Comparison of ENCODE assay signal across 8 cellular contexts in genomic region chr1:15850450-15851079, GRCh38. TPM values are rescaled to one million over a fixed set of nuclear protein-coding genes. Genes with fewer than 3 reads are reported as not detected.
DNase-seq lines count a peak whose midpoint lies in the region; FAIRE-seq and TF ChIP-seq lines count a peak whose summit lies in the region.

No MANE protein-coding gene starts in this region.

- H4K5ac ChIP-seq in H1 (ENCODE audit: insufficient read length, low read depth, low read length) = no peak overlapping the region

- intact Hi-C loops in Caco-2 (cut with micrococcal nuclease; ENCODE audit: unreplicated experiment) (loop anchor here (2.0 kb wide), 1 partner anchor 50 kb away; no protein-coding TSS in a partner anchor), ovary (cut with DNase I) (no loop called here)

- no peak for DNase-seq in Caco-2
- peak; percentile 18 for DNase-seq in NCI-H146 treated with DMSO at 0.1 percent for 48 hours (lab: John Stamatoyannopoulos, UW; ENCODE audit: unreplicated experiment)
- DNase-seq in H1 (ENCODE audit: low read depth in 1 of 2, low spot score in 2 of 2) = peak in 1 of 2 experiments; percentile 23
- DNase-seq in ovary = no peak
- no peak for DNase-seq in activated CD8-positive, alpha-beta memory T cell treated with anti-CD3 and anti-CD28 coated beads, Interleukin-2, amount 50 U/mL, for 4 hours
- DNase-seq in kidney glomerular epithelial cell (lab: John Stamatoyannopoulos, UW) = no peak
- DNase-seq in stimulated activated CD8-positive, alpha-beta memory T cell treated with anti-CD3 and anti-CD28 coated beads, Interleukin-4, amount 100 ng/mL, for 48 hours = no peak
- no peak for DNase-seq in NCI-H2107 (lab: John Stamatoyannopoulos, UW)

- H3K23ac ChIP-seq in H1 (ENCODE audit: insufficient read length) = no peak overlapping the region

- no peak overlapping the region for H3K18ac ChIP-seq in H1 (ENCODE audit: extremely low read depth, low read length)

- H3K27me3 ChIP-seq in Caco-2 (replicated peaks; ENCODE audit: control insufficient read depth, insufficient read depth, low read length) (no peaks in the 10 kb centered on the region), H1 (replicated peaks in 1 of 4; ENCODE audit: control insufficient read depth in 3 of 4, extremely low read depth in 1 of 4, insufficient read depth in 3 of 4, low read length in 3 of 4) (no peaks in the 10 kb centered on the region; a peak in 1 of 7 replicates), ovary (no peaks in the 10 kb centered on the region)

- peak overlapping the region; percentile 95 for H3K27ac Mint-ChIP-seq in Caco-2 (ENCODE audit: unreplicated experiment)

- POLR2A ChIA-PET in Caco-2 (lab: Charles Lee) (interaction anchor here (1.0 to 1.2 kb wide), 2 partner anchors 16 to 19 kb away, joined by 3 to 6 read pairs; no protein-coding TSS in a partner anchor), H1 (lab: Charles Lee; ENCODE audit: partially characterized antibody) (interaction anchor here (0.6 to 6.0 kb wide), 15 partner anchors 9 to 105 kb away, joined by 3 to 87 read pairs (median 6); no protein-coding TSS in a partner anchor)

- H3K27ac ChIP-seq in H1 (ENCODE audit: low read depth, low read length) (no peak overlapping the region), ovary (peak overlapping the region in 1 of 2 donors; percentile 97)

- peak overlapping the region in 1 of 4 experiments; percentile 31; a peak in 1 of 7 replicates for H3K9ac ChIP-seq in H1 (replicated peaks in 1 of 4; ENCODE audit: extremely low read depth in 1 of 4, low read depth in 3 of 4, low read length in 3 of 4)

- H3K56ac ChIP-seq in H1 (replicated peaks; ENCODE audit: insufficient read length, low read depth, low read length) = no peak overlapping the region

- H2BK12ac ChIP-seq in H1 (ENCODE audit: low read depth, low read length) = peak overlapping the region; percentile 60; the same call in 1 of the 2 replicates

- H3K14ac ChIP-seq in H1 (ENCODE audit: insufficient read length) = no peak overlapping the region

- TF ChIP-seq EP300 in H1 (IDR thresholded peaks at IDR 0.05; ENCODE audit: borderline replicate concordance in 1 of 2, low read depth in 2 of 2, low read length in 2 of 2) (no peak), ovary (IDR thresholded peaks at IDR 0.05) (no peak)

- H3K36me3 ChIP-seq in Caco-2 (ENCODE audit: control insufficient read depth, insufficient read depth, low read length) (no peaks in the 10 kb centered on the region), H1 (ENCODE audit: control insufficient read depth in 2 of 4, insufficient read depth in 4 of 4, low read length in 3 of 4) (no peaks in the 10 kb centered on the region; a peak in 1 of 8 replicates), ovary (no peaks in the 10 kb centered on the region)

- CTCF ChIA-PET in Caco-2 (lab: Charles Lee) (interaction anchor here (1.6 kb wide), 1 partner anchor 59 kb away, joined by 4 read pairs; no protein-coding TSS in a partner anchor), H1 (lab: Charles Lee; ENCODE audit: partially characterized antibody) (interaction anchor here (0.6 to 1.3 kb wide), 4 partner anchors 12 to 74 kb away, joined by 3 to 5 read pairs (median 4); no protein-coding TSS in a partner anchor)

- H2BK15ac ChIP-seq in H1 (ENCODE audit: low read length) = no peak overlapping the region

- H2AK5ac ChIP-seq in H1 (ENCODE audit: low read depth, low read length) = peak overlapping the region; percentile 46; the same call in 1 of the 2 replicates

- no peak overlapping the region for H3K4ac ChIP-seq in H1 (replicated peaks; ENCODE audit: insufficient read length, low read depth, low read length)

- H3K79me2 ChIP-seq in H1 (ENCODE audit: control insufficient read depth in 1 of 2, insufficient read depth in 2 of 2, low read length in 2 of 2) = peaks cover 0 to 73% of the 10 kb centered on the region in 2 experiments; a peak in 3 of 4 replicates

- TF ChIP-seq RAD21 in H1 (IDR thresholded peaks at IDR 0.05 in 1 of 2, conservative IDR thresholded peaks at IDR 0.05 in 1 of 2; ENCODE audit: low read depth in 2 of 2, low read length in 2 of 2) = no peak

- H4K8ac ChIP-seq in H1 (ENCODE audit: extremely low read depth, insufficient read depth, low read length) = no peak overlapping the region

- H2AFZ ChIP-seq in H1 (ENCODE audit: low read length) = no peak overlapping the region

- H3K4me3 Mint-ChIP-seq in Caco-2 (ENCODE audit: unreplicated experiment) = peak overlapping the region; percentile 95

- TF ChIP-seq POLR2A in H1 (IDR thresholded peaks at IDR 0.05; ENCODE audit: control extremely low read depth in 1 of 2, low read depth in 2 of 2, low read length in 2 of 2) (no peak), ovary (IDR thresholded peaks at IDR 0.05) (no peak)

- no peak overlapping the region for H4K91ac ChIP-seq in H1 (replicated peaks; ENCODE audit: insufficient read length, low read length)

- no peaks in the 10 kb centered on the region for H3K9me3 ChIP-seq in Caco-2
- H3K9me3 ChIP-seq in H1 (ENCODE audit: insufficient read depth in 2 of 2, low read depth in 1 of 2, low read length in 1 of 2) = no peaks in the 10 kb centered on the region
- no peaks in the 10 kb centered on the region for H3K9me3 ChIP-seq in ovary

- H3K79me1 ChIP-seq in H1 (ENCODE audit: low read depth, low read length) = peaks cover 3% of the 10 kb centered on the region; the same call in 1 of the 2 replicates

- no peaks in the 10 kb centered on the region for H3K4me1 Mint-ChIP-seq in Caco-2 (ENCODE audit: low read depth, unreplicated experiment)

- H3K4me3 ChIP-seq in Caco-2 (ENCODE audit: low read depth, low read length) (peak overlapping the region; percentile 65), H1 (ENCODE audit: extremely low read depth in 1 of 4, insufficient read depth in 2 of 4, low read depth in 3 of 4, low read length in 4 of 4) (peak overlapping the region; percentile 7 to 76 (median 60); a peak in 6 of 8 replicates), ovary (peak overlapping the region; percentile 93)

- H3K9me3 Mint-ChIP-seq in Caco-2 (ENCODE audit: unreplicated experiment) = no peaks in the 10 kb centered on the region

- H3K4me2 ChIP-seq in H1 (ENCODE audit: insufficient read depth in 1 of 2, low read depth in 2 of 2, low read length in 2 of 2) = peak overlapping the region; percentile 72 to 94

- FAIRE-seq in H1 (lab: Jason Lieb, UNC) = no peak

- H2BK20ac ChIP-seq in H1 (ENCODE audit: low read length) = no peak overlapping the region

- WGBS in H1 (ENCODE audit: extremely low coverage in 1 of 2, insufficient coverage in 1 of 2, insufficient read length in 1 of 2, insufficient replicate concordance in 2 of 2, low coverage in 1 of 2, low lambda C conversion rate in 2 of 2, missing lambda C conversion rate in 1 of 2), 2 experiments = 35% methylated on average over 2 of the region's 2 CpGs; no CpG with 5 or more reads in 1 of the 2 experiments
- WGBS in ovary, 3 donors = 1 to 4% (median 3%) methylated on average over 2 of the region's 2 CpGs

- no peak overlapping the region for H2BK120ac ChIP-seq in H1 (replicated peaks; ENCODE audit: low read depth, low read length)

- peaks cover 27% of the 10 kb centered on the region for H3K36me3 Mint-ChIP-seq in Caco-2 (ENCODE audit: insufficient read depth, unreplicated experiment)

- no peaks in the 10 kb centered on the region for H3K27me3 Mint-ChIP-seq in Caco-2 (ENCODE audit: insufficient read depth, unreplicated experiment)

- peaks cover 0 to 5% of the 10 kb centered on the region in 2 experiments for H4K20me1 ChIP-seq in H1 (replicated peaks in 1 of 2; ENCODE audit: control insufficient read depth in 1 of 2, insufficient read depth in 2 of 2, low read length in 2 of 2)

- H3K23me2 ChIP-seq in H1 (ENCODE audit: low read depth, low read length) = peaks cover 8% of the 10 kb centered on the region

- H2BK5ac ChIP-seq in H1 (ENCODE audit: low read depth, low read length) = no peak overlapping the region; the same call in 1 of the 2 replicates

- no TSS peak for BruUV-seq in Caco-2 (replicated peaks; lab: Mats Ljungman, UMichigan)

- TF ChIP-seq CTCF in Caco-2 (IDR thresholded peaks at IDR 0.05; ENCODE audit: insufficient read depth in 1 of 2, low read depth in 1 of 2, low read length in 1 of 2, severe bottlenecking in 1 of 2, unreplicated experiment in 1 of 2) = no peak
- TF ChIP-seq CTCF in H1 (IDR thresholded peaks at IDR 0.05; ENCODE audit: control extremely low read depth in 1 of 3, insufficient read depth in 1 of 3, low read depth in 1 of 3, low read length in 3 of 3) = no peak
- no peak for TF ChIP-seq CTCF in ovary (IDR thresholded peaks at IDR 0.05)

- H3K4me1 ChIP-seq in Caco-2 (peaks cover 14% of the 10 kb centered on the region), H1 (replicated peaks in 1 of 4; ENCODE audit: control insufficient read depth in 3 of 4, insufficient read depth in 4 of 4, low read length in 3 of 4) (peaks cover 0 to 6% (median 2%) of the 10 kb centered on the region in 4 experiments; a peak in 2 of 7 replicates), ovary (ENCODE audit: insufficient read depth) (peaks cover 12% of the 10 kb centered on the region)

TF ChIP-seq in H1, 55 proteins besides CTCF, POLR2A, EP300 and RAD21 (continues in another document):
- TF ChIP-seq KDM4A (IDR thresholded peaks at IDR 0.05; ENCODE audit: low read depth, low read length, severe bottlenecking) (no peak), TAF7 (optimal IDR thresholded peaks at IDR 0.05; ENCODE audit: borderline replicate concordance, low read depth, low read length) (no peak)

RNA-seq across cellular contexts. Expression of gene SPEN, which starts 3.1 kb away (rescaled TPM):
- total RNA-seq in Caco-2 (2022) = 46.4 and 47.3 TPM in 2 replicates
- total RNA-seq in H1 (2021; fragmentation: NEBNext Ultra II Directional; extraction: Animal tissue kit (Norgen Biotek cat#: 25700)) = 47.6 and 52.1 TPM in 2 replicates
- polyA plus RNA-seq in H1 (2011; rRNA removed) = 12.5 and 13.6 TPM in 2 replicates
- polyA plus RNA-seq in H1 (2011; cell fraction: cytosol; rRNA removed) = 7.8 TPM
- 42.6 TPM for polyA plus RNA-seq in H1 (2011; cell fraction: nucleus; rRNA removed)
- polyA plus RNA-seq in H1 (2012, experiment 1 of 2) = 32.8 to 43.0 TPM (median 38.8 TPM) in 4 replicates
- 1.2 TPM for polyA plus RNA-seq in H1 (2012, experiment 2 of 2)
- polyA plus RNA-seq in H1 (2013, experiment 1 of 2) = 25.4 TPM
- 24.1 TPM for polyA plus RNA-seq in H1 (2013, experiment 2 of 2)
- 33.9 and 41.3 TPM in 2 replicates for polyA minus RNA-seq in H1 (2011; rRNA and poly(A)+ RNA removed)
- 27.7 TPM for polyA minus RNA-seq in H1 (2011; cell fraction: cytosol; rRNA and poly(A)+ RNA removed)
- polyA minus RNA-seq in H1 (2011; cell fraction: nucleus; rRNA and poly(A)+ RNA removed) = 42.9 TPM
- 10 to 100 TPM; 38.0 to 93.2 (median 65.6) TPM for total RNA-seq in ovary
- 10 to 100 TPM; 30.5 to 41.7 TPM for polyA plus RNA-seq in ovary

RNA-seq across cellular contexts. Expression of gene UQCRHL, which starts 43.1 kb away (rescaled TPM):
- total RNA-seq in Caco-2 (2022) (1.8 and 1.9 TPM in 2 replicates), ovary (1 to 10 TPM in 6 of 7 donors, under 1 TPM in 1; 0.65 to 3.3 (median 1.2) TPM)
- 3.4 and 3.9 TPM in 2 replicates for total RNA-seq in H1 (2021; fragmentation: NEBNext Ultra II Directional; extraction: Animal tissue kit (Norgen Biotek cat#: 25700))
- polyA plus RNA-seq in H1 (2011; rRNA removed) (2.6 and 3.7 TPM in 2 replicates), ovary (1 to 10 TPM; 1.4 to 5.6 TPM)
- polyA plus RNA-seq in H1 (2011; cell fraction: cytosol; rRNA removed) = 3.2 TPM
- polyA plus RNA-seq in H1 (2011; cell fraction: nucleus; rRNA removed) = 1.4 TPM
- polyA plus RNA-seq in H1 (2012, experiment 1 of 2) = 4.7 to 48.6 TPM (median 15.9 TPM) in 4 replicates
- polyA plus RNA-seq in H1 (2012, experiment 2 of 2) = 0.83 TPM
- polyA plus RNA-seq in H1 (2013, experiment 1 of 2) = 3.7 TPM
- 3.8 TPM for polyA plus RNA-seq in H1 (2013, experiment 2 of 2)
- 0.68 and 0.73 TPM in 2 replicates for polyA minus RNA-seq in H1 (2011; rRNA and poly(A)+ RNA removed)
- polyA minus RNA-seq in H1 (2011; cell fraction: cytosol; rRNA and poly(A)+ RNA removed) = 6.5 TPM
- 1.2 TPM for polyA minus RNA-seq in H1 (2011; cell fraction: nucleus; rRNA and poly(A)+ RNA removed)
